Comparison of ENCODE assay signal across 16 cellular contexts in the genomic region with DNA sequence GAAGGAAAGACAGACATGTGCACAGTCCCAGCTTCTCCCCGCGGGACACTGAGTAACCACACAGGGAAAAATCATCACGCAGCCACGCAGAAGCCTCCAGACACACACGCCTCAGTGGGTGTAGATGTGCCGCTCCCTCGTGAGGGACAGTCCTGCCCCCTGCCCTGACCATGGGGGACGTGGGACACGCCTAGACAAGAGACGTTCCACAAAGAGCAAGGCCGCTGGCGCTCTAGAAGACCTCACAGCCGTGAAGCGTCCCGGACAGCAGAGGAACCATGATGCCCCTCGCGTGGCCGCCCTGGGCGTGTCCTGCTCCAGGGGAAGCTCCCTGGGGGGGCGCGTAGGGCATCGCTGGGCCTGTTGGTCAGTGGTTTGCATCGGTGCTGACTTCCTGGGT.
"Had no signal": no experiment of that assay in that cellular context is flagged by ENCODE, and none has a peak within 500 bp of the region (broad histone marks: within the 10 kb centered on the region; RNA-seq: fewer than 3 reads in every experiment).

No MANE protein-coding gene starts in this region.

- H3K9me3 Mint-ChIP-seq: central memory CD8-positive, alpha-beta T cell; dendritic cell treated with granulocyte-macrophage colony-stimulating factor and Interleukin-4, amounts not matched to agents 40 ng/mL and 50 ng/mL, for 4 days; effector memory CD8-positive, alpha-beta T cell; nephron had no signal

- H3K27me3 ChIP-seq: body of pancreas had no signal

- H3K4me3 ChIP-seq: body of pancreas, gastroesophageal sphincter, mucosa of descending colon, thoracic aorta had no signal

- H3K4me3 Mint-ChIP-seq: central memory CD8-positive, alpha-beta T cell; dendritic cell treated with granulocyte-macrophage colony-stimulating factor and Interleukin-4, amounts not matched to agents 40 ng/mL and 50 ng/mL, for 4 days; effector memory CD8-positive, alpha-beta T cell; nephron; stimulated activated naive CD8-positive, alpha-beta T cell treated with anti-CD3 and anti-CD28 coated beads, Interleukin-15, amount 100 ng/mL, for 72 hours; T-helper 17 cell had no signal

- H3K27me3 Mint-ChIP-seq: central memory CD8-positive, alpha-beta T cell; dendritic cell treated with granulocyte-macrophage colony-stimulating factor and Interleukin-4, amounts not matched to agents 40 ng/mL and 50 ng/mL, for 4 days; effector memory CD8-positive, alpha-beta T cell; stimulated activated naive CD8-positive, alpha-beta T cell treated with anti-CD3 and anti-CD28 coated beads, Interleukin-15, amount 100 ng/mL, for 72 hours; T-helper 17 cell had no signal

- H3K4me1 Mint-ChIP-seq: nephron had no signal

- H3K27ac ChIP-seq: body of pancreas, gastroesophageal sphincter, thoracic aorta had no signal

- DNase-seq: activated CD4-positive, alpha-beta T cell treated with anti-CD3 and anti-CD28 coated beads, Interleukin-2, amount 50 U/mL, for 1 hour; activated CD4-positive, CD25-positive, alpha-beta regulatory T cell; activated naive CD4-positive, alpha-beta T cell treated with Interleukin-2 at 50 U/mL for 16 hours; activated T-cell treated with anti-CD3 and anti-CD28 coated beads, Interleukin-2, amount 50 U/mL, for 48 hours; body of pancreas; effector memory CD8-positive, alpha-beta T cell; mucosa of descending colon; stimulated activated CD4-positive, alpha-beta T cell treated with anti-CD3 and anti-CD28 coated beads, Interleukin-15, amount 100 ng/mL, for 24 hours; stimulated activated CD4-positive, alpha-beta T cell treated with anti-CD3 and anti-CD28 coated beads, Interleukin-4, amount 100 ng/mL, for 4 hours; stimulated activated naive CD8-positive, alpha-beta T cell treated with anti-CD3 and anti-CD28 coated beads, Interleukin-15, amount 100 ng/mL, for 72 hours; T-helper 17 cell had no signal

- ATAC-seq: body of pancreas; effector memory CD8-positive, alpha-beta T cell; gastroesophageal sphincter; mucosa of descending colon; stimulated activated naive CD8-positive, alpha-beta T cell treated with anti-CD3 and anti-CD28 coated beads, Interleukin-15, amount 100 ng/mL, for 72 hours; T-helper 17 cell had no signal

- H3K36me3 ChIP-seq: thoracic aorta had no signal

- H3K4me1 ChIP-seq: body of pancreas, gastroesophageal sphincter had no signal

- H3K27ac Mint-ChIP-seq: dendritic cell treated with granulocyte-macrophage colony-stimulating factor and Interleukin-4, amounts not matched to agents 40 ng/mL and 50 ng/mL, for 4 days; nephron; stimulated activated naive CD8-positive, alpha-beta T cell treated with anti-CD3 and anti-CD28 coated beads, Interleukin-15, amount 100 ng/mL, for 72 hours; T-helper 17 cell had no signal

- H3K9me3 ChIP-seq: body of pancreas, gastroesophageal sphincter, mucosa of descending colon, thoracic aorta had no signal
